In the genomic region with DNA sequence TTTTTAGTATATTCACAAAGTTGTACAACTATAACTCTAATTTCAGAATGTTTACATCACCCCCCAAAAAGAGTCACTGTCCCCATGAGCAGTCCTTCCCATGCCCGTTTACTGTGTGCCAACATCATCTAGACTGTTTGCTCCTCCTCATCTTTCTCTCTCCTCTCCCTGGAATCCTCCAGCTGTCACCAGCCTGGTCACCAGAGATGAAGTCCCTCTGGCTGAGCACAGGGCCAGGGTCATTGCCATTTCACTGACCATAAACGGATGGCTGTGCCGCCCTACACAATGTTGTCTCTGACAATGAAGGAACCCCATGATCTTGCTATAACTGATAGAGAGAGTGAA, we compare ENCODE assay signal across 13 cellular contexts. TPM values are rescaled to one million over a fixed set of nuclear protein-coding genes. Genes with fewer than 3 reads are reported as not detected.
DNase-seq lines count a peak whose midpoint lies in the region; TF ChIP-seq lines count a peak whose summit lies in the region.
"Had no signal": no experiment of that assay in that cellular context is flagged by ENCODE, and none has a peak within 500 bp of the region (broad histone marks: within the 10 kb centered on the region; RNA-seq: fewer than 3 reads in every experiment).

No MANE protein-coding gene starts in this region.

- H3K79me2 ChIP-seq in fibroblast of lung (ENCODE audit: control insufficient read depth, insufficient read depth, low read length), result no peaks in the 10 kb centered on the region

- no peaks in the 10 kb centered on the region for H3K36me3 ChIP-seq in SJSA1
- no peaks in the 10 kb centered on the region for H3K36me3 ChIP-seq in fibroblast of lung (ENCODE audit: control insufficient read depth, insufficient read depth, low read length)
- no peaks in the 10 kb centered on the region for H3K36me3 ChIP-seq in stomach
- H3K36me3 ChIP-seq: HAP-1, tibial nerve had no signal

- H3K4me3 ChIP-seq in SJSA1 (no peak overlapping the region), fibroblast of lung (replicated peaks in 1 of 4; ENCODE audit: control extremely low read depth in 1 of 4, insufficient read depth in 1 of 4, low read depth in 3 of 4, low read length in 4 of 4) (no peak overlapping the region), stomach (no peak overlapping the region), foreskin fibroblast (ENCODE audit: low read depth in 1 of 2, low read length in 2 of 2) (no peak overlapping the region)
- H3K4me3 ChIP-seq: HAP-1 had no signal

- peaks cover 6% of the 10 kb centered on the region for H3K27me3 Mint-ChIP-seq in activated T-cell treated with anti-CD3 and anti-CD28 coated beads, Interleukin-2, amount 50 U/mL, for 24 hours

- no peaks in the 10 kb centered on the region for H4K20me1 ChIP-seq in fibroblast of lung (ENCODE audit: control insufficient read depth, extremely low read depth, insufficient read depth, low read length)

- H2AFZ ChIP-seq in fibroblast of lung (ENCODE audit: low read length), result no peak overlapping the region

- no peak overlapping the region for H3K9ac ChIP-seq in fibroblast of lung (ENCODE audit: insufficient read depth, low read length)

- peak overlapping the region; percentile 28 for H3K4me3 Mint-ChIP-seq in activated T-cell treated with anti-CD3 and anti-CD28 coated beads, Interleukin-2, amount 50 U/mL, for 24 hours

- H3K9me3 Mint-ChIP-seq in activated T-cell treated with anti-CD3 and anti-CD28 coated beads, Interleukin-2, amount 50 U/mL, for 24 hours, result no peaks in the 10 kb centered on the region

- H3K4me2 ChIP-seq in fibroblast of lung (ENCODE audit: extremely low read depth, insufficient read depth, low read length), result no peak overlapping the region

- H3K4me1 Mint-ChIP-seq in activated T-cell treated with anti-CD3 and anti-CD28 coated beads, Interleukin-2, amount 50 U/mL, for 24 hours (ENCODE audit: low read depth), result peaks cover 59% of the 10 kb centered on the region

- no peak for DNase-seq in activated T-cell treated with anti-CD3 and anti-CD28 coated beads, Interleukin-2, amount 50 U/mL, for 24 hours
- DNase-seq in activated T-cell treated with anti-CD3 and anti-CD28 coated beads, Interleukin-2, amount 50 U/mL, for 48 hours, result no peak
- DNase-seq in SJSA1 (ENCODE audit: low read depth in 1 of 2, low spot score in 2 of 2) (no peak), fibroblast of lung (ENCODE audit: low read depth in 2 of 2) (no peak), stomach (no peak), erythroblast (lab: John Stamatoyannopoulos, UW) (no peak), foreskin fibroblast (no peak)
- DNase-seq in stimulated activated CD4-positive, alpha-beta T cell treated with anti-CD3 and anti-CD28 coated beads, Interleukin-2, amount 100 ng/mL, for 24 hours, result no peak
- DNase-seq: DMS79 treated with DMSO at 0.1 percent for 48 hours, NCI-H1105, posterior cingulate gyrus had no signal

- TF ChIP-seq POLR2A in stomach (IDR thresholded peaks at IDR 0.05), result no peak
- no peak for TF ChIP-seq POLR2A in erythroblast (IDR thresholded peaks at IDR 0.05; ENCODE audit: low read length)

- no peak for TF ChIP-seq EP300 in stomach (IDR thresholded peaks at IDR 0.05)

- H3K4me1 ChIP-seq in SJSA1 (replicated peaks) (peaks cover 30% of the 10 kb centered on the region), fibroblast of lung (ENCODE audit: control insufficient read depth, extremely low read depth, insufficient read depth, low read length) (peaks cover 4% of the 10 kb centered on the region), stomach (peaks cover 21 to 62% (median 46%) of the 10 kb centered on the region in 4 donors)

- intact Hi-C loops in stomach (cut with DNase I; ENCODE audit: low total_unique reads), result no loop called here

- H3K36me3 Mint-ChIP-seq in activated T-cell treated with anti-CD3 and anti-CD28 coated beads, Interleukin-2, amount 50 U/mL, for 24 hours (ENCODE audit: low read depth), result no peaks in the 10 kb centered on the region

- H3K27me3 ChIP-seq in SJSA1 (replicated peaks), result no peaks in the 10 kb centered on the region; the same call in 1 of the 2 replicates
- H3K27me3 ChIP-seq in fibroblast of lung (ENCODE audit: control insufficient read depth, insufficient read depth, low read length), result no peaks in the 10 kb centered on the region
- no peaks in the 10 kb centered on the region for H3K27me3 ChIP-seq in stomach
- H3K27me3 ChIP-seq: tibial nerve had no signal

- WGBS in stomach, 5 donors, result 84 to 93% (median 90%) methylated on average over 3 of the region's 3 CpGs

- no peaks in the 10 kb centered on the region for H3K9me3 ChIP-seq in SJSA1 (replicated peaks)
- no peaks in the 10 kb centered on the region for H3K9me3 ChIP-seq in fibroblast of lung (ENCODE audit: control insufficient read depth, insufficient read depth, low read depth, low read length)
- H3K9me3 ChIP-seq in stomach, result no peaks in the 10 kb centered on the region
- H3K9me3 ChIP-seq: tibial nerve had no signal

- peak overlapping the region; percentile 91 for H3K27ac Mint-ChIP-seq in activated T-cell treated with anti-CD3 and anti-CD28 coated beads, Interleukin-2, amount 50 U/mL, for 24 hours

- H3K27ac ChIP-seq in SJSA1 (peak overlapping the region; percentile 91), fibroblast of lung (ENCODE audit: insufficient read depth, low read length) (peak overlapping the region; percentile 62), stomach (peak overlapping the region in 4 of 5 donors; percentile 77 to 89 (median 81))

- TF ChIP-seq CTCF in fibroblast of lung (conservative IDR thresholded peaks at IDR 0.05 in 1 of 2, IDR thresholded peaks at IDR 0.05 in 1 of 2; ENCODE audit: low read depth in 1 of 2, low read length in 2 of 2) (no peak), stomach (IDR thresholded peaks at IDR 0.05) (no peak), foreskin fibroblast (IDR thresholded peaks at IDR 0.05; ENCODE audit: low read depth, low read length) (no peak)

RNA-seq across cellular contexts. Expression of a gene that starts 45.2 kb away (rescaled TPM):
- total RNA-seq in SJSA1 (2014; rRNA removed; shearing (Covaris generic)), result not detected in 2 replicates
- not detected in 2 replicates for total RNA-seq in fibroblast of lung
- polyA plus RNA-seq in fibroblast of lung, result not detected in 2 replicates
- polyA plus RNA-seq in fibroblast of lung (2012), result not detected in 2 replicates
- polyA minus RNA-seq in fibroblast of lung (ENCODE audit: low replicate concordance), result not detected in 2 replicates
- 10 to 100 TPM in 3 of 5 donors, 1 to 10 TPM in 1, not detected in 1; 2.3 to 30.3 (median 22.3) TPM for total RNA-seq in stomach
- 10 to 100 TPM in 2 of 3 donors, 1 to 10 TPM in 1; 6.1 to 13.1 (median 11.8) TPM for polyA plus RNA-seq in stomach

RNA-seq across cellular contexts. Expression of a gene that starts 53.1 kb away (rescaled TPM):
- not detected in 2 replicates for total RNA-seq in SJSA1 (2014; rRNA removed; shearing (Covaris generic))
- total RNA-seq in fibroblast of lung, result not detected in 2 replicates
- polyA plus RNA-seq in fibroblast of lung, result not detected in 2 replicates
- polyA plus RNA-seq in fibroblast of lung (2012), result not detected in 2 replicates
- polyA minus RNA-seq in fibroblast of lung (ENCODE audit: low replicate concordance), result not detected in 2 replicates
- 1 to 10 TPM in 2 of 5 donors, under 1 TPM in 1, not detected in 2; 0.29 to 3.0 (median 2.9) TPM for total RNA-seq in stomach
- polyA plus RNA-seq in stomach, result 1 to 10 TPM in 1 of 3 donors, under 1 TPM in 2; 0.31 to 2.6 (median 0.98) TPM

RNA-seq across cellular contexts. Expression of a gene that starts 59.7 kb away (rescaled TPM):
- total RNA-seq in SJSA1 (2014; rRNA removed; shearing (Covaris generic)), result 16.2 and 25.1 TPM in 2 replicates
- total RNA-seq in fibroblast of lung (77.3 and 82.7 TPM in 2 replicates), stomach (100 to 1,000 TPM in 4 of 5 donors, 10 to 100 TPM in 1; 58.3 to 207 (median 125) TPM)
- polyA plus RNA-seq in fibroblast of lung (15.3 and 19.6 TPM in 2 replicates), stomach (10 to 100 TPM in 1 of 3 donors, 1 to 10 TPM in 2; 5.4 to 11.0 (median 8.1) TPM)
- polyA plus RNA-seq in fibroblast of lung (2012), result 11.7 and 15.0 TPM in 2 replicates
- polyA minus RNA-seq in fibroblast of lung (ENCODE audit: low replicate concordance), result 13.1 and 15.3 TPM in 2 replicates
